In genomic region chr17:59830007-59830630, GRCh38 we compare ENCODE assay signal across 1 cellular context.
TF ChIP-seq lines count a peak whose summit lies in the region.

No MANE protein-coding gene starts in this region.

TF ChIP-seq in K562, 482 proteins besides CTCF, POLR2A, EP300 and RAD21 (continued from another document and continues in another):
- TF ChIP-seq ZNF280B (CRISPR knock-in tag; IDR thresholded peaks at IDR 0.05) (no peak), ZNF175 (CRISPR knock-in tag; IDR thresholded peaks at IDR 0.05; ENCODE audit: low read depth) (0 out of 2 replicates have a peak, but pooled peaks have one; percentile 5), SMAD4 (CRISPR knock-in tag; conservative IDR thresholded peaks at IDR 0.05) (0 out of 2 replicates have a peak, but pooled peaks have one; percentile 37), TBP (optimal IDR thresholded peaks at IDR 0.05; ENCODE audit: low read depth, low read length) (no peak), ZFP1 (CRISPR knock-in tag; IDR thresholded peaks at IDR 0.05) (no peak), STAT5B (CRISPR knock-in tag; IDR thresholded peaks at IDR 0.05) (no peak), HDAC1 (IDR thresholded peaks at IDR 0.05) (no peak), RBBP5 (IDR thresholded peaks at IDR 0.05; ENCODE audit: borderline replicate concordance, insufficient read depth, low read length, poor library complexity, severe bottlenecking) (no peak), ELK1 (CRISPR knock-in tag; IDR thresholded peaks at IDR 0.05) (no peak), ZKSCAN8 (CRISPR knock-in tag; IDR thresholded peaks at IDR 0.05) (peak; percentile 68; the same call in 1 of the 2 replicates), PREB (CRISPR knock-in tag; IDR thresholded peaks at IDR 0.05) (no peak), ZNF639 (CRISPR knock-in tag; conservative IDR thresholded peaks at IDR 0.05 in 1 of 2, IDR thresholded peaks at IDR 0.05 in 1 of 2) (no peak), ZNF431 (CRISPR knock-in tag; IDR thresholded peaks at IDR 0.05) (no peak), HBP1 (CRISPR knock-in tag; IDR thresholded peaks at IDR 0.05) (no peak), TCFL5 (CRISPR knock-in tag; conservative IDR thresholded peaks at IDR 0.05) (no peak), HMG20A (CRISPR knock-in tag; conservative IDR thresholded peaks at IDR 0.05) (no peak), NFXL1 (CRISPR knock-in tag; IDR thresholded peaks at IDR 0.05) (no peak), BCLAF1 (IDR thresholded peaks at IDR 0.05; ENCODE audit: borderline replicate concordance in 1 of 2, control insufficient read depth in 1 of 2, low read depth in 2 of 2, low read length in 1 of 2) (no peak), E2F1 (CRISPR knock-in tag; IDR thresholded peaks at IDR 0.05) (no peak), ZNF407 (IDR thresholded peaks at IDR 0.05; ENCODE audit: low read depth) (no peak), ZNF592 (IDR thresholded peaks at IDR 0.05) (0 out of 2 replicates have a peak, but pooled peaks have one; percentile 53), SRSF7 (optimal IDR thresholded peaks at IDR 0.05; ENCODE audit: low read depth, low read length) (no peak)
